In genomic region chr4:1323280-1323634, GRCh38 we compare ENCODE assay signal across 2 cellular contexts.
TF ChIP-seq lines count a peak whose summit lies in the region.

No MANE protein-coding gene starts in this region.

TF ChIP-seq in A549, 52 proteins besides CTCF, POLR2A, EP300 and RAD21:
- TF ChIP-seq ELK1 (IDR thresholded peaks at IDR 0.05; ENCODE audit: low read depth, low read length) = no peak

TF ChIP-seq in IMR-90, 13 proteins besides CTCF, POLR2A, EP300 and RAD21:
- TF ChIP-seq ELK1 (IDR thresholded peaks at IDR 0.05; ENCODE audit: borderline replicate concordance, low read depth, low read length) = no peak
- no peak for TF ChIP-seq MAZ (IDR thresholded peaks at IDR 0.05; ENCODE audit: borderline replicate concordance, low read depth, low read length)
- no peak for TF ChIP-seq SMC3 (IDR thresholded peaks at IDR 0.05; ENCODE audit: low read depth, low read length)
- TF ChIP-seq CEBPB (IDR thresholded peaks at IDR 0.05; ENCODE audit: low read depth, low read length) = no peak
- no peak for TF ChIP-seq RCOR1 (IDR thresholded peaks at IDR 0.05; ENCODE audit: insufficient replicate concordance, low read length)
- TF ChIP-seq MXI1 (IDR thresholded peaks at IDR 0.05; ENCODE audit: borderline replicate concordance, low read depth, low read length) = no peak
- no peak for TF ChIP-seq CHD1 (IDR thresholded peaks at IDR 0.05; ENCODE audit: low read depth, low read length)
- no peak for TF ChIP-seq NFE2L2 (IDR thresholded peaks at IDR 0.05; ENCODE audit: low read depth, low read length)
- no peak for TF ChIP-seq MAFK (IDR thresholded peaks at IDR 0.05; ENCODE audit: low read depth, low read length)
- TF ChIP-seq FOS (IDR thresholded peaks at IDR 0.05; ENCODE audit: low read depth, low read length) = no peak
